ENCODE assay signal across 7 cellular contexts in genomic region chr7:100673942-100674431, GRCh38. TPM values are rescaled to one million over a fixed set of nuclear protein-coding genes. Genes with fewer than 3 reads are reported as not detected.
DNase-seq lines count a peak whose midpoint lies in the region; ATAC-seq and TF ChIP-seq lines count a peak whose summit lies in the region.

No MANE protein-coding gene starts in this region.

- peak overlapping the region; percentile 92 to 98 (median 97) for H3K27ac Mint-ChIP-seq in IgD-negative memory B cell
- peak overlapping the region; percentile 93 for H3K27ac Mint-ChIP-seq in activated CD4-positive, alpha-beta memory T cell treated with anti-CD3 and anti-CD28 coated beads, Interleukin-2, amount 10 ng/mL, durations not matched to agents 7 days and 5 days
- peak overlapping the region; percentile 90 to 97 for H3K27ac Mint-ChIP-seq in natural killer cell

- POLR2A ChIA-PET in activated CD4-positive, alpha-beta memory T cell treated with anti-CD3 and anti-CD28 coated beads, Interleukin-2, amount 10 ng/mL, durations not matched to agents 7 days and 5 days (lab: Charles Lee) = interaction anchor here (0.9 to 4.5 kb wide), 7 partner anchors 32 to 105 kb away, joined by 3 to 38 read pairs (median 6); partner anchors contain the start of genes FBXO24, LRCH4, MOSPD3 and POP7

- peak; percentile 44 for DNase-seq in activated CD4-positive, alpha-beta memory T cell treated with anti-CD3 and anti-CD28 coated beads, Interleukin-2, amount 10 ng/mL, durations not matched to agents 7 days and 5 days
- no peak for DNase-seq in natural killer cell
- DNase-seq in GM19240 (ENCODE audit: insufficient read length, low spot score) = no peak
- no peak for DNase-seq in cerebellum (ENCODE audit: low spot score)

- no peaks in the 10 kb centered on the region for H3K27me3 ChIP-seq in esophagus (ENCODE audit: control insufficient read depth in 1 of 2, insufficient read depth in 2 of 2, low read length in 2 of 2)

- intact Hi-C loops in natural killer cell (cut with micrococcal nuclease) = loop anchor here (1.0 to 10.0 kb wide), 4 partner anchors 42 to 569 kb away; partner anchors contain the start of genes AP4M1, FBXO24, LRCH4 and MCM7

- TF ChIP-seq CTCF in natural killer cell (IDR thresholded peaks at IDR 0.05) = no peak

- peaks cover 16 to 23% of the 10 kb centered on the region in 2 donors for H3K36me3 ChIP-seq in esophagus (ENCODE audit: control insufficient read depth in 2 of 2, insufficient read depth in 2 of 2, low read length in 1 of 2)

- H3K36me3 Mint-ChIP-seq in IgD-negative memory B cell (no peaks in the 10 kb centered on the region), natural killer cell (no peaks in the 10 kb centered on the region)
- H3K36me3 Mint-ChIP-seq in activated CD4-positive, alpha-beta memory T cell treated with anti-CD3 and anti-CD28 coated beads, Interleukin-2, amount 10 ng/mL, durations not matched to agents 7 days and 5 days (ENCODE audit: low read depth) = peaks cover 31% of the 10 kb centered on the region

- H3K27ac ChIP-seq in esophagus (ENCODE audit: low read depth in 2 of 2, low read length in 1 of 2) = peak overlapping the region; percentile 96 to 97

- H3K4me1 ChIP-seq in esophagus (ENCODE audit: control insufficient read depth in 2 of 2, insufficient read depth in 2 of 2, low read length in 1 of 2) = peaks cover 2 to 4% of the 10 kb centered on the region in 2 donors

- H3K9me3 ChIP-seq in esophagus (ENCODE audit: control insufficient read depth in 2 of 2, insufficient read depth in 1 of 2, low read depth in 1 of 2, low read length in 1 of 2) = no peaks in the 10 kb centered on the region

- peaks cover 2 to 6% (median 5%) of the 10 kb centered on the region in 3 donors for H3K4me1 Mint-ChIP-seq in IgD-negative memory B cell
- peaks cover 21% of the 10 kb centered on the region for H3K4me1 Mint-ChIP-seq in activated CD4-positive, alpha-beta memory T cell treated with anti-CD3 and anti-CD28 coated beads, Interleukin-2, amount 10 ng/mL, durations not matched to agents 7 days and 5 days
- H3K4me1 Mint-ChIP-seq in natural killer cell = peaks cover 0 to 29% of the 10 kb centered on the region in 2 donors

- CTCF ChIA-PET in activated CD4-positive, alpha-beta memory T cell treated with anti-CD3 and anti-CD28 coated beads, Interleukin-2, amount 10 ng/mL, durations not matched to agents 7 days and 5 days (lab: Charles Lee) = interaction anchor here (1.4 to 2.2 kb wide), 2 partner anchors 41 to 62 kb away, joined by 3 to 7 read pairs; partner anchors contain the start of gene MOSPD3

- peak overlapping the region; percentile 86 to 96 for H3K4me3 ChIP-seq in esophagus (ENCODE audit: low read depth in 1 of 2, low read length in 2 of 2)

- H3K9me3 Mint-ChIP-seq in IgD-negative memory B cell (no peaks in the 10 kb centered on the region), natural killer cell (no peaks in the 10 kb centered on the region)
- no peaks in the 10 kb centered on the region for H3K9me3 Mint-ChIP-seq in activated CD4-positive, alpha-beta memory T cell treated with anti-CD3 and anti-CD28 coated beads, Interleukin-2, amount 10 ng/mL, durations not matched to agents 7 days and 5 days

- peak; percentile 10 for ATAC-seq in GM18907 (IDR thresholded peaks at IDR 0.05; ENCODE audit: unreplicated experiment)
- ATAC-seq in natural killer cell = no peak

- no peaks in the 10 kb centered on the region for H3K27me3 Mint-ChIP-seq in IgD-negative memory B cell
- H3K27me3 Mint-ChIP-seq in activated CD4-positive, alpha-beta memory T cell treated with anti-CD3 and anti-CD28 coated beads, Interleukin-2, amount 10 ng/mL, durations not matched to agents 7 days and 5 days = peaks cover 10% of the 10 kb centered on the region
- H3K27me3 Mint-ChIP-seq in natural killer cell (ENCODE audit: low read depth in 2 of 2) = no peaks in the 10 kb centered on the region

- peak overlapping the region; percentile 91 to 99 (median 97) for H3K4me3 Mint-ChIP-seq in IgD-negative memory B cell
- H3K4me3 Mint-ChIP-seq in activated CD4-positive, alpha-beta memory T cell treated with anti-CD3 and anti-CD28 coated beads, Interleukin-2, amount 10 ng/mL, durations not matched to agents 7 days and 5 days = peak overlapping the region; percentile 98
- peak overlapping the region; percentile 95 for H3K4me3 Mint-ChIP-seq in natural killer cell

- WGBS in esophagus, 2 donors = 0 to 1% methylated on average over 32 to 35 of the region's 35 CpGs

RNA-seq across cellular contexts. Expression of gene GNB2, which starts 0.4 kb away (rescaled TPM):
- polyA plus RNA-seq in IgD-negative memory B cell (62.7 TPM), esophagus (100 to 1,000 TPM; 147 to 284 TPM)
- 100 to 1,000 TPM; 263 to 266 TPM for total RNA-seq in activated CD4-positive, alpha-beta memory T cell treated with anti-CD3 and anti-CD28 coated beads, Interleukin-2, amount 10 ng/mL, durations not matched to agents 7 days and 5 days
- total RNA-seq in natural killer cell (100 to 1,000 TPM; 194 to 227 (median 212) TPM), cerebellum (49.2 TPM)

RNA-seq across cellular contexts. Expression of gene ACTL6B, which starts 17.7 kb away (rescaled TPM):
- not detected for polyA plus RNA-seq in IgD-negative memory B cell
- not detected for total RNA-seq in activated CD4-positive, alpha-beta memory T cell treated with anti-CD3 and anti-CD28 coated beads, Interleukin-2, amount 10 ng/mL, durations not matched to agents 7 days and 5 days
- not detected for polyA plus RNA-seq in esophagus
- not detected for total RNA-seq in natural killer cell
- 58.7 TPM for total RNA-seq in cerebellum

RNA-seq across cellular contexts. Expression of gene GIGYF1, which starts 20.1 kb away (rescaled TPM):
- polyA plus RNA-seq in IgD-negative memory B cell (2.6 TPM), esophagus (10 to 100 TPM; 11.1 to 28.1 TPM)
- 10 to 100 TPM; 43.4 to 47.4 TPM for total RNA-seq in activated CD4-positive, alpha-beta memory T cell treated with anti-CD3 and anti-CD28 coated beads, Interleukin-2, amount 10 ng/mL, durations not matched to agents 7 days and 5 days
- total RNA-seq in natural killer cell (100 to 1,000 TPM in 2 of 3 donors, 10 to 100 TPM in 1; 92.0 to 102 (median 101) TPM), cerebellum (20.8 TPM)

RNA-seq across cellular contexts. Expression of gene POP7, which starts 31.9 kb away (rescaled TPM):
- polyA plus RNA-seq in IgD-negative memory B cell = 48.6 TPM
- 10 to 100 TPM; 32.5 to 35.2 TPM for total RNA-seq in activated CD4-positive, alpha-beta memory T cell treated with anti-CD3 and anti-CD28 coated beads, Interleukin-2, amount 10 ng/mL, durations not matched to agents 7 days and 5 days
- polyA plus RNA-seq in esophagus = 10 to 100 TPM; 29.4 to 42.1 TPM
- 10 to 100 TPM; 17.6 to 22.1 (median 17.6) TPM for total RNA-seq in natural killer cell
- 21.7 TPM for total RNA-seq in cerebellum

RNA-seq across cellular contexts. Expression of gene TFR2, which starts 32.6 kb away (rescaled TPM):
- polyA plus RNA-seq in IgD-negative memory B cell (0.44 TPM), esophagus (under 1 TPM; 0.41 to 0.53 TPM)
- total RNA-seq in activated CD4-positive, alpha-beta memory T cell treated with anti-CD3 and anti-CD28 coated beads, Interleukin-2, amount 10 ng/mL, durations not matched to agents 7 days and 5 days = 1 to 10 TPM; 8.8 to 9.2 TPM
- total RNA-seq in natural killer cell (10 to 100 TPM in 2 of 3 donors, 1 to 10 TPM in 1; 9.8 to 13.8 (median 12.0) TPM), cerebellum (2.8 TPM)

Comparison
In these comparisons a context has a peak if more than half of its experiments do, and no peak if none do; other contexts are left out.
1. RNA of gene ACTL6B, which starts 17.7 kb away (total RNA-seq): 58.7 TPM in cerebellum (single experiment); not detected in activated CD4-positive, alpha-beta memory T cell treated with anti-CD3 and anti-CD28 coated beads, Interleukin-2, amount 10 ng/mL, durations not matched to agents 7 days and 5 days and not detected in natural killer cell; every median in the first group is over 10 times any median in the second.
2. Peak in every context shown above with its lines, with median percentiles within 50 percentile points of each other: H3K27ac Mint-ChIP-seq and H3K4me3 Mint-ChIP-seq.